ENCODE assay signal across 9 cellular contexts in genomic region chr14:77642407-77642806, GRCh38. TPM values are rescaled to one million over a fixed set of nuclear protein-coding genes. Genes with fewer than 3 reads are reported as not detected.
DNase-seq lines count a peak whose midpoint lies in the region; ATAC-seq and TF ChIP-seq lines count a peak whose summit lies in the region.
"Had no signal": no experiment of that assay in that cellular context is flagged by ENCODE, and none has a peak within 500 bp of the region (broad histone marks: within the 10 kb centered on the region; RNA-seq: fewer than 3 reads in every experiment).

No MANE protein-coding gene starts in this region.

- no peaks in the 10 kb centered on the region for H3K9me3 Mint-ChIP-seq in activated CD4-positive, alpha-beta memory T cell treated with anti-CD3 and anti-CD28 coated beads for 36 hours

- peak overlapping the region; percentile 62 for H3K9ac ChIP-seq in skeletal muscle satellite cell (ENCODE audit: low read depth, low read length)

- H3K4me3 Mint-ChIP-seq in activated CD4-positive, alpha-beta memory T cell treated with anti-CD3 and anti-CD28 coated beads for 36 hours = peak overlapping the region; percentile 74

- peak overlapping the region; percentile 77 for H3K4me2 ChIP-seq in skeletal muscle satellite cell (ENCODE audit: low read length)

- peak overlapping the region; percentile 75 for H3K27ac Mint-ChIP-seq in activated CD4-positive, alpha-beta memory T cell treated with anti-CD3 and anti-CD28 coated beads for 36 hours

- H3K4me1 Mint-ChIP-seq in activated CD4-positive, alpha-beta memory T cell treated with anti-CD3 and anti-CD28 coated beads for 36 hours (ENCODE audit: low read depth) = peaks cover 17% of the 10 kb centered on the region

- POLR2A ChIA-PET in activated CD4-positive, alpha-beta memory T cell treated with anti-CD3 and anti-CD28 coated beads for 36 hours (lab: Charles Lee) = no interaction called here

- H3K9me3 ChIP-seq in skeletal muscle satellite cell (replicated peaks; ENCODE audit: low read length) (no peaks in the 10 kb centered on the region), MG63 (no peaks in the 10 kb centered on the region)

- TF ChIP-seq CTCF in GM12865 (IDR thresholded peaks at IDR 0.05; ENCODE audit: insufficient read depth, low read depth, low read length, missing control alignments) (no peak), fibroblast of mammary gland (conservative IDR thresholded peaks at IDR 0.05; ENCODE audit: control insufficient read depth, insufficient read depth, low read depth, low read length) (no peak)

- H3K27me3 Mint-ChIP-seq in activated CD4-positive, alpha-beta memory T cell treated with anti-CD3 and anti-CD28 coated beads for 36 hours = no peaks in the 10 kb centered on the region

- H3K36me3 ChIP-seq in skeletal muscle satellite cell (ENCODE audit: insufficient read depth, low read length) = no peaks in the 10 kb centered on the region
- H3K36me3 ChIP-seq in MG63 = no peaks in the 10 kb centered on the region

- no peak for DNase-seq in GM12865 (ENCODE audit: low read depth)
- DNase-seq in activated CD4-positive, alpha-beta memory T cell treated with anti-CD3 and anti-CD28 coated beads for 36 hours = no peak
- no peak for DNase-seq in fibroblast of mammary gland (ENCODE audit: low read depth)
- no peak for DNase-seq in MG63
- DNase-seq: NCI-H82 had no signal

- H3K4me3 ChIP-seq in GM12865 (ENCODE audit: low read depth, low read length) (peak overlapping the region; percentile 79), fibroblast of mammary gland (ENCODE audit: control insufficient read depth, low read depth, low read length) (peak overlapping the region; percentile 45), skeletal muscle satellite cell (ENCODE audit: low read length) (peak overlapping the region; percentile 56), MG63 (no peak overlapping the region)

- no peaks in the 10 kb centered on the region for H3K36me3 Mint-ChIP-seq in activated CD4-positive, alpha-beta memory T cell treated with anti-CD3 and anti-CD28 coated beads for 36 hours

- H3K27me3 ChIP-seq in skeletal muscle satellite cell (ENCODE audit: control insufficient read depth, insufficient read depth, low read length) = no peaks in the 10 kb centered on the region
- H3K27me3 ChIP-seq in MG63 = no peaks in the 10 kb centered on the region

- no peak for ATAC-seq in GM18502 (IDR thresholded peaks at IDR 0.05; ENCODE audit: poor library complexity, unreplicated experiment)
- ATAC-seq in HG03159 (IDR thresholded peaks at IDR 0.05; ENCODE audit: unreplicated experiment) = no peak
- no peak for ATAC-seq in GM21390 (IDR thresholded peaks at IDR 0.05; ENCODE audit: unreplicated experiment)

- peaks cover 32% of the 10 kb centered on the region for H3K4me1 ChIP-seq in skeletal muscle satellite cell (ENCODE audit: control insufficient read depth, insufficient read depth, low read length)

- intact Hi-C loops in activated CD4-positive, alpha-beta memory T cell treated with anti-CD3 and anti-CD28 coated beads for 36 hours (cut with micrococcal nuclease) = loop anchor here (2.0 kb wide), 1 partner anchor 184 kb away; the partner anchor contains the start of gene AHSA1

- CTCF ChIA-PET in activated CD4-positive, alpha-beta memory T cell treated with anti-CD3 and anti-CD28 coated beads for 36 hours (lab: Charles Lee) = no interaction called here

RNA-seq across cellular contexts. Expression of gene SPTLC2, which starts 26.0 kb away (rescaled TPM):
- 10 to 100 TPM; 23.6 to 23.9 TPM for total RNA-seq in activated CD4-positive, alpha-beta memory T cell treated with anti-CD3 and anti-CD28 coated beads for 36 hours
- 20.3 and 30.2 TPM in 2 replicates for total RNA-seq in skeletal muscle satellite cell (2012; rRNA removed)
- total RNA-seq in MG63 (2014; rRNA removed; shearing (Covaris generic); ENCODE audit: low replicate concordance) = 5.7 and 10.9 TPM in 2 replicates
